ENCODE assay signal across 1 cellular context in the genomic region with DNA sequence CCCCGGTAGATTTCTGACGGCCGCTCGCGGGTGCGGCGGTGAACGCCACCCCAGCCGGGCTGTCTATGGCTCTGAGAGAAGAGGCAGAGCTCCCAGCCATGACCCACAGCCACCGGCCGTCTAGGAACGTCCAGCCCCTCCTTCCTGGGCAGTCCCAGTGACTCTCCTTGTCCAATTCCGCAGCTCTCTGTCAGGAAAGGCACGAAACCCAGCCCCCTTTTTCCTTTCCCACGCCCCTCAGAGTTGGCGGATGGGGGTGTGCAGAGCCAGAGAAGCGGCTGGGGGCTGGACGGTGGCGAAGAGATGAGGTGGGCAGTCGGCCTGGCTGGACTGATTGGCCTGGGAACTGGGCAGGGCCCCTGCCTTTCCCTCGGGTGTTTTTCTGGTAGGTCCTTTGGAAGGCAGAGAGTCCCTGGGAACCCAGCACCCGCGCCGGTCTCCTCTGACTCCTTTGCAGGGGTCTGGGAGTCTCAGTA.
TF ChIP-seq lines count a peak whose summit lies in the region.

No MANE protein-coding gene starts in this region.

TF ChIP-seq in SK-N-SH treated with all-trans-retinoic acid at 6 μM for 48 hours, 23 proteins besides CTCF, POLR2A, EP300 and RAD21:
- TF ChIP-seq, protein P1, sequence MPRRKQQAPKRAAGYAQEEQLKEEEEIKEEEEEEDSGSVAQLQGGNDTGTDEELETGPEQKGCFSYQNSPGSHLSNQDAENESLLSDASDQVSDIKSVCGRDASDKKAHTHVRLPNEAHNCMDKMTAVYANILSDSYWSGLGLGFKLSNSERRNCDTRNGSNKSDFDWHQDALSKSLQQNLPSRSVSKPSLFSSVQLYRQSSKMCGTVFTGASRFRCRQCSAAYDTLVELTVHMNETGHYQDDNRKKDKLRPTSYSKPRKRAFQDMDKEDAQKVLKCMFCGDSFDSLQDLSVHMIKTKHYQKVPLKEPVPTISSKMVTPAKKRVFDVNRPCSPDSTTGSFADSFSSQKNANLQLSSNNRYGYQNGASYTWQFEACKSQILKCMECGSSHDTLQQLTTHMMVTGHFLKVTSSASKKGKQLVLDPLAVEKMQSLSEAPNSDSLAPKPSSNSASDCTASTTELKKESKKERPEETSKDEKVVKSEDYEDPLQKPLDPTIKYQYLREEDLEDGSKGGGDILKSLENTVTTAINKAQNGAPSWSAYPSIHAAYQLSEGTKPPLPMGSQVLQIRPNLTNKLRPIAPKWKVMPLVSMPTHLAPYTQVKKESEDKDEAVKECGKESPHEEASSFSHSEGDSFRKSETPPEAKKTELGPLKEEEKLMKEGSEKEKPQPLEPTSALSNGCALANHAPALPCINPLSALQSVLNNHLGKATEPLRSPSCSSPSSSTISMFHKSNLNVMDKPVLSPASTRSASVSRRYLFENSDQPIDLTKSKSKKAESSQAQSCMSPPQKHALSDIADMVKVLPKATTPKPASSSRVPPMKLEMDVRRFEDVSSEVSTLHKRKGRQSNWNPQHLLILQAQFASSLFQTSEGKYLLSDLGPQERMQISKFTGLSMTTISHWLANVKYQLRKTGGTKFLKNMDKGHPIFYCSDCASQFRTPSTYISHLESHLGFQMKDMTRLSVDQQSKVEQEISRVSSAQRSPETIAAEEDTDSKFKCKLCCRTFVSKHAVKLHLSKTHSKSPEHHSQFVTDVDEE (CRISPR knock-in tag; IDR thresholded peaks at IDR 0.05), result no peak
- no peak for TF ChIP-seq ZNF565 (CRISPR knock-in tag; conservative IDR thresholded peaks at IDR 0.05; ENCODE audit: low read depth)
- TF ChIP-seq RARB (CRISPR knock-in tag; IDR thresholded peaks at IDR 0.05), result no peak
- no peak for TF ChIP-seq SNAI2 (CRISPR knock-in tag; IDR thresholded peaks at IDR 0.05)
- no peak for TF ChIP-seq OSR1 (CRISPR knock-in tag; IDR thresholded peaks at IDR 0.05)
- no peak for TF ChIP-seq ZNF70 (CRISPR knock-in tag; IDR thresholded peaks at IDR 0.05)
- TF ChIP-seq CSRNP3 (CRISPR knock-in tag; IDR thresholded peaks at IDR 0.05), result no peak
- TF ChIP-seq ZFP3 (CRISPR knock-in tag; IDR thresholded peaks at IDR 0.05), result no peak
- TF ChIP-seq ARNTL (CRISPR knock-in tag; IDR thresholded peaks at IDR 0.05; ENCODE audit: borderline replicate concordance, low read depth), result no peak
- TF ChIP-seq BACH2 (CRISPR knock-in tag; IDR thresholded peaks at IDR 0.05; ENCODE audit: borderline replicate concordance), result no peak
- TF ChIP-seq ISL1 (CRISPR knock-in tag; IDR thresholded peaks at IDR 0.05), result no peak
- no peak for TF ChIP-seq PPARA (CRISPR knock-in tag; IDR thresholded peaks at IDR 0.05; ENCODE audit: borderline replicate concordance)
